In the genomic region with DNA sequence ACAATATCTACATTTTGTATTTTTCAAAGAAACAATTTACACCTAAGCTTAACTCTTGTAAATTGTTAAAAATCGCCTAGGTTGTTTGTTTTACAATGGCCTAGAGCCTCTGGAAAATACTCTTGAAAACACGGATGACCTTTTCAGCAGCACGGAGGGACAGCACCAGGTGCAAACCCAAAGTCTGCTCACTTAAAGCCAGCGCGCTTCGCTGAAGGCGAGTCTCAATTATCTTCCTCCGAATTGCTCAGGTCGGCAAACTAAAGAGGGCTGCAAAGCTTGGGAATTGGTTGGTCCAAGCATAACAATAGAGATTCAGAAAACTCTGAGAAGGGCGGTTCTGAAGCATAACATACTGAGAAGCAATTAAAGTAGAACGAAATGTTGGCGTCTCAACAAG, we compare ENCODE assay signal across 28 cellular contexts.
"Had no signal": no experiment of that assay in that cellular context is flagged by ENCODE, and none has a peak within 500 bp of the region (broad histone marks: within the 10 kb centered on the region; RNA-seq: fewer than 3 reads in every experiment).

No MANE protein-coding gene starts in this region.

- H3K9me3 ChIP-seq: body of pancreas, left lung, sigmoid colon, transverse colon, uterus had no signal

- H3K27me3 ChIP-seq: body of pancreas, left lung, sigmoid colon, suprapubic skin, uterus had no signal

- H3K9me3 Mint-ChIP-seq: activated naive CD8-positive, alpha-beta T cell treated with anti-CD3 and anti-CD28 coated beads, Interleukin-2, amount 50 U/mL, for 24 hours; activated T-helper 1 cell treated with anti-CD3 and anti-CD28 coated beads, Interleukin-12 subunit alpha, Interleukin-12 subunit beta, Interleukin-2, Interleukin-4 antibody, amounts not matched to agents 30 ng/mL and 10 ng/mL and 1 ng/mL, durations not matched to agents 14 hours and 24 hours and 36 hours; immature natural killer cell had no signal

- ATAC-seq: activated CD8-positive, alpha-beta T cell treated with anti-CD3 and anti-CD28 coated beads, Interleukin-2, amount 10 ng/mL, durations not matched to agents 7 days and 5 days; activated naive CD8-positive, alpha-beta T cell treated with anti-CD3 and anti-CD28 coated beads, Interleukin-2, amount 50 U/mL, for 24 hours; body of pancreas; heart left ventricle; left lung; stimulated activated memory B cell treated with anti-CD40 and anti-IgM and Interleukin-4, amounts not matched to agents 10 μg/mL and 1 μg/mL and 100 μg/mL, for 72 hours had no signal

- DNase-seq: activated CD4-positive, alpha-beta T cell treated with anti-CD3 and anti-CD28 coated beads for 1 hour; activated CD4-positive, alpha-beta T cell treated with anti-CD3 and anti-CD28 coated beads, Interleukin-2, amount 50 U/mL, for 1 hour; activated CD8-positive, alpha-beta T cell treated with anti-CD3 and anti-CD28 coated beads, Interleukin-2, amount 10 ng/mL, durations not matched to agents 7 days and 5 days; activated gamma-delta T cell; activated naive CD4-positive, alpha-beta T cell treated with anti-CD3 and anti-CD28 coated beads, Interleukin-2, amount 50 U/mL, for 16 hours; activated naive CD8-positive, alpha-beta T cell treated with anti-CD3 and anti-CD28 coated beads, Interleukin-2, amount 50 U/mL, for 24 hours; body of pancreas; effector CD4-positive, alpha-beta T cell; heart left ventricle; immature natural killer cell; kidney glomerular epithelial cell; left lung; naive B cell; retina; sigmoid colon; stimulated activated CD4-positive, alpha-beta T cell treated with anti-CD3 and anti-CD28 coated beads, Interleukin-15, amount 100 ng/mL, for 24 hours; stomach; transverse colon; uterus; WERI-Rb-1 had no signal

- H3K36me3 ChIP-seq: cardiac muscle cell, heart left ventricle, left lung, sigmoid colon, stomach, suprapubic skin, transverse colon, uterus, WERI-Rb-1 had no signal

- H3K36me3 Mint-ChIP-seq: immature natural killer cell; stimulated activated memory B cell treated with anti-CD40 and anti-IgM and Interleukin-4, amounts not matched to agents 10 μg/mL and 1 μg/mL and 100 μg/mL, for 72 hours had no signal

- H3K27ac ChIP-seq: body of pancreas, cardiac muscle cell, heart left ventricle, left lung, sigmoid colon, stomach, suprapubic skin, transverse colon, uterus, WERI-Rb-1 had no signal

- H3K27ac Mint-ChIP-seq: activated CD8-positive, alpha-beta T cell treated with anti-CD3 and anti-CD28 coated beads, Interleukin-2, amount 10 ng/mL, durations not matched to agents 7 days and 5 days; activated naive CD8-positive, alpha-beta T cell treated with anti-CD3 and anti-CD28 coated beads, Interleukin-2, amount 50 U/mL, for 24 hours; activated T-helper 1 cell treated with anti-CD3 and anti-CD28 coated beads, Interleukin-12 subunit alpha, Interleukin-12 subunit beta, Interleukin-2, Interleukin-4 antibody, amounts not matched to agents 30 ng/mL and 10 ng/mL and 1 ng/mL, durations not matched to agents 14 hours and 24 hours and 36 hours; dendritic cell treated with granulocyte-macrophage colony-stimulating factor and Interleukin-4, amounts not matched to agents 40 ng/mL and 50 ng/mL, for 4 days; immature natural killer cell; naive B cell; stimulated activated memory B cell treated with anti-CD40 and anti-IgM and Interleukin-4, amounts not matched to agents 10 μg/mL and 1 μg/mL and 100 μg/mL, for 72 hours had no signal

- H3K4me3 Mint-ChIP-seq: activated CD8-positive, alpha-beta T cell treated with anti-CD3 and anti-CD28 coated beads, Interleukin-2, amount 10 ng/mL, durations not matched to agents 7 days and 5 days; activated naive CD8-positive, alpha-beta T cell treated with anti-CD3 and anti-CD28 coated beads, Interleukin-2, amount 50 U/mL, for 24 hours; activated T-helper 1 cell treated with anti-CD3 and anti-CD28 coated beads, Interleukin-12 subunit alpha, Interleukin-12 subunit beta, Interleukin-2, Interleukin-4 antibody, amounts not matched to agents 30 ng/mL and 10 ng/mL and 1 ng/mL, durations not matched to agents 14 hours and 24 hours and 36 hours; dendritic cell treated with granulocyte-macrophage colony-stimulating factor and Interleukin-4, amounts not matched to agents 40 ng/mL and 50 ng/mL, for 4 days; immature natural killer cell; naive B cell; neural crest cell; stimulated activated memory B cell treated with anti-CD40 and anti-IgM and Interleukin-4, amounts not matched to agents 10 μg/mL and 1 μg/mL and 100 μg/mL, for 72 hours had no signal

- H3K4me3 ChIP-seq: body of pancreas, cardiac muscle cell, heart left ventricle, left lung, lung, sigmoid colon, smooth muscle cell, stomach, suprapubic skin, transverse colon, uterus had no signal

- H3K4me1 ChIP-seq: body of pancreas, heart left ventricle, left lung, sigmoid colon, stomach, suprapubic skin, transverse colon, uterus had no signal

- H3K4me1 Mint-ChIP-seq: activated naive CD8-positive, alpha-beta T cell treated with anti-CD3 and anti-CD28 coated beads, Interleukin-2, amount 50 U/mL, for 24 hours; immature natural killer cell had no signal
